8 cellular contexts compared by ENCODE assay signal in genomic region chr2:16173893-16174692, GRCh38.
"Had no signal": no experiment of that assay in that cellular context is flagged by ENCODE, and none has a peak within 500 bp of the region (broad histone marks: within the 10 kb centered on the region; RNA-seq: fewer than 3 reads in every experiment).

No MANE protein-coding gene starts in this region.

- DNase-seq: GM23248, H9, HFFc6, IMR-90, KG1 had no signal

- H3K27ac Mint-ChIP-seq: H9, HFFc6 had no signal

- H3K4me3 ChIP-seq: GM23248, K562 had no signal

- H3K27ac ChIP-seq: GM23248, HL-60 had no signal

- H3K4me3 Mint-ChIP-seq: H9, HFFc6 had no signal

- ATAC-seq: HCT116, K562 had no signal

- H3K9me3 Mint-ChIP-seq: H9 had no signal

- H2AFZ ChIP-seq: GM23248 had no signal
